ENCODE assay signal across 12 cellular contexts in genomic region chr10:102753724-102754123, GRCh38. TPM values are rescaled to one million over a fixed set of nuclear protein-coding genes. Genes with fewer than 3 reads are reported as not detected.
DNase-seq lines count a peak whose midpoint lies in the region; ATAC-seq, FAIRE-seq and TF ChIP-seq lines count a peak whose summit lies in the region.
"Had no signal": no experiment of that assay in that cellular context is flagged by ENCODE, and none has a peak within 500 bp of the region (broad histone marks: within the 10 kb centered on the region; RNA-seq: fewer than 3 reads in every experiment).

No MANE protein-coding gene starts in this region.

- H3K4me3 Mint-ChIP-seq in natural killer cell (no peak overlapping the region), progenitor cell of endocrine pancreas (ENCODE audit: low read depth) (no peak overlapping the region)
- no peak overlapping the region for H3K4me3 Mint-ChIP-seq in natural killer cell treated with Interleukin-12 subunit alpha and Interleukin-12 subunit beta and Interleukin-15 and Interleukin-18, amount 100 ng/mL, for 72 hours
- H3K4me3 Mint-ChIP-seq: activated T-cell treated with anti-CD3 and anti-CD28 coated beads, Interleukin-2, amount 50 U/mL, for 72 hours had no signal

- ATAC-seq in natural killer cell = no peak
- ATAC-seq in natural killer cell treated with Interleukin-12 subunit alpha and Interleukin-12 subunit beta and Interleukin-15 and Interleukin-18, amount 100 ng/mL, for 72 hours = no peak
- no peak for ATAC-seq in aorta (ENCODE audit: low FRiP score)

- peak overlapping the region; percentile 14 to 91 (median 75) for H3K27ac ChIP-seq in esophagus squamous epithelium
- peak overlapping the region; percentile 92 to 98 for H3K27ac ChIP-seq in aorta (ENCODE audit: low read depth in 1 of 2, low read length in 2 of 2)
- H3K27ac ChIP-seq: cardiac muscle cell had no signal

- WGBS in esophagus squamous epithelium, 2 donors = 63 to 89% methylated on average over 1 of the region's 1 CpG
- WGBS in aorta, 2 donors = 11 to 16% methylated on average over 1 of the region's 1 CpG

- TF ChIP-seq CTCF in natural killer cell (IDR thresholded peaks at IDR 0.05) = no peak
- no peak for TF ChIP-seq CTCF in esophagus squamous epithelium (IDR thresholded peaks at IDR 0.05)
- no peak for TF ChIP-seq CTCF in progenitor cell of endocrine pancreas (IDR thresholded peaks at IDR 0.05; ENCODE audit: unreplicated experiment)

- H3K36me3 ChIP-seq in esophagus squamous epithelium (peaks cover 0 to 18% (median 0%) of the 10 kb centered on the region in 3 donors), aorta (ENCODE audit: control insufficient read depth in 1 of 2, insufficient read depth in 2 of 2, low read length in 1 of 2) (no peaks in the 10 kb centered on the region)
- H3K36me3 ChIP-seq: cardiac muscle cell had no signal

- no peaks in the 10 kb centered on the region for H3K27me3 ChIP-seq in esophagus squamous epithelium
- no peaks in the 10 kb centered on the region for H3K27me3 ChIP-seq in aorta (ENCODE audit: control insufficient read depth in 1 of 2, insufficient read depth in 2 of 2, low read length in 1 of 2)
- H3K27me3 ChIP-seq: cardiac muscle cell had no signal

- H3K27me3 Mint-ChIP-seq in natural killer cell (ENCODE audit: low read depth in 2 of 2) (no peaks in the 10 kb centered on the region), progenitor cell of endocrine pancreas (no peaks in the 10 kb centered on the region)
- H3K27me3 Mint-ChIP-seq in natural killer cell treated with Interleukin-12 subunit alpha and Interleukin-12 subunit beta and Interleukin-15 and Interleukin-18, amount 100 ng/mL, for 72 hours = no peaks in the 10 kb centered on the region

- TF ChIP-seq POLR2A in esophagus squamous epithelium (IDR thresholded peaks at IDR 0.05) (no peak), H54 (IDR thresholded peaks at IDR 0.05; ENCODE audit: low read depth, low read length) (no peak)

- no peak overlapping the region for H3K4me3 ChIP-seq in esophagus squamous epithelium
- H3K4me3 ChIP-seq in aorta (ENCODE audit: low read length in 2 of 2) = no peak overlapping the region
- H3K4me3 ChIP-seq: cardiac muscle cell had no signal

- H3K4me1 Mint-ChIP-seq in natural killer cell (peaks cover 43 to 57% of the 10 kb centered on the region in 2 donors), progenitor cell of endocrine pancreas (ENCODE audit: low read depth) (peaks cover 8% of the 10 kb centered on the region)
- peaks cover 30 to 44% of the 10 kb centered on the region in 2 donors for H3K4me1 Mint-ChIP-seq in natural killer cell treated with Interleukin-12 subunit alpha and Interleukin-12 subunit beta and Interleukin-15 and Interleukin-18, amount 100 ng/mL, for 72 hours (ENCODE audit: low read depth in 2 of 2)

- H3K4me1 ChIP-seq in esophagus squamous epithelium = peaks cover 10 to 70% (median 24%) of the 10 kb centered on the region in 3 donors
- H3K4me1 ChIP-seq in aorta (ENCODE audit: control insufficient read depth in 1 of 2, insufficient read depth in 2 of 2, low read length in 2 of 2) = peaks cover 8 to 10% of the 10 kb centered on the region in 2 donors

- H3K9me3 Mint-ChIP-seq in natural killer cell (no peaks in the 10 kb centered on the region), progenitor cell of endocrine pancreas (ENCODE audit: low read depth) (no peaks in the 10 kb centered on the region)
- H3K9me3 Mint-ChIP-seq in natural killer cell treated with Interleukin-12 subunit alpha and Interleukin-12 subunit beta and Interleukin-15 and Interleukin-18, amount 100 ng/mL, for 72 hours = no peaks in the 10 kb centered on the region
- H3K9me3 Mint-ChIP-seq: activated T-cell treated with anti-CD3 and anti-CD28 coated beads, Interleukin-2, amount 50 U/mL, for 72 hours had no signal

- H3K27ac Mint-ChIP-seq in natural killer cell (peak overlapping the region; percentile 74 to 79), progenitor cell of endocrine pancreas (peak overlapping the region; percentile 35)
- H3K27ac Mint-ChIP-seq in natural killer cell treated with Interleukin-12 subunit alpha and Interleukin-12 subunit beta and Interleukin-15 and Interleukin-18, amount 100 ng/mL, for 72 hours = peak overlapping the region in 1 of 2 donors; percentile 37
- H3K27ac Mint-ChIP-seq: activated T-cell treated with anti-CD3 and anti-CD28 coated beads, Interleukin-2, amount 50 U/mL, for 72 hours had no signal

- no peak for FAIRE-seq in H54 (lab: Jason Lieb, UNC)

- no peaks in the 10 kb centered on the region for H3K9me3 ChIP-seq in esophagus squamous epithelium
- H3K9me3 ChIP-seq in aorta (ENCODE audit: control insufficient read depth, low read length) = no peaks in the 10 kb centered on the region

- intact Hi-C loops in natural killer cell (cut with micrococcal nuclease) (no loop called here), esophagus squamous epithelium (cut with DNase I) (loop anchor here (10.0 kb wide), 1 partner anchor 51 kb away; no protein-coding TSS in a partner anchor), aorta (cut with DNase I) (loop anchor here in 1 of 2 donors (5.0 kb wide), 1 partner anchor 64 kb away; no protein-coding TSS in a partner anchor)

- H3K36me3 Mint-ChIP-seq in natural killer cell = no peaks in the 10 kb centered on the region
- no peaks in the 10 kb centered on the region for H3K36me3 Mint-ChIP-seq in natural killer cell treated with Interleukin-12 subunit alpha and Interleukin-12 subunit beta and Interleukin-15 and Interleukin-18, amount 100 ng/mL, for 72 hours
- H3K36me3 Mint-ChIP-seq in progenitor cell of endocrine pancreas (ENCODE audit: insufficient read depth) = no peaks in the 10 kb centered on the region

- DNase-seq in natural killer cell (no peak), esophagus squamous epithelium (lab: John Stamatoyannopoulos, UW) (no peak), progenitor cell of endocrine pancreas (ENCODE audit: low spot score, unreplicated experiment) (no peak), aorta (no peak), H54 (ENCODE audit: insufficient read length, low spot score) (no peak), HPDE6-E6E7 (ENCODE audit: extremely low spot score) (no peak)
- DNase-seq in natural killer cell treated with Interleukin-12 subunit alpha and Interleukin-12 subunit beta and Interleukin-15 and Interleukin-18, amount 100 ng/mL, for 72 hours (ENCODE audit: low spot score) = no peak
- DNase-seq in stimulated activated CD4-positive, alpha-beta T cell treated with anti-CD3 and anti-CD28 coated beads, Interleukin-2, amount 100 ng/mL, for 48 hours = no peak
- DNase-seq: NCI-H446, posterior cingulate gyrus had no signal

RNA-seq across cellular contexts. Expression of gene WBP1L, which starts 10.0 kb away (rescaled TPM):
- total RNA-seq in natural killer cell (10 to 100 TPM; 34.6 to 48.4 (median 47.9) TPM), esophagus squamous epithelium (10 to 100 TPM; 40.6 to 61.4 (median 49.1) TPM), progenitor cell of endocrine pancreas (29.9 and 30.7 TPM in 2 replicates), aorta (10 to 100 TPM; 81.1 to 84.7 TPM)
- 10 to 100 TPM; 21.0 to 33.1 TPM for total RNA-seq in natural killer cell treated with Interleukin-12 subunit alpha and Interleukin-12 subunit beta and Interleukin-15 and Interleukin-18, amount 100 ng/mL, for 72 hours
- polyA plus RNA-seq in aorta = 10 to 100 TPM; 22.4 to 41.7 TPM

RNA-seq across cellular contexts. Expression of gene SFXN2, which starts 39.3 kb away (rescaled TPM):
- 1 to 10 TPM; 4.8 to 8.0 (median 5.1) TPM for total RNA-seq in natural killer cell
- total RNA-seq in natural killer cell treated with Interleukin-12 subunit alpha and Interleukin-12 subunit beta and Interleukin-15 and Interleukin-18, amount 100 ng/mL, for 72 hours = 10 to 100 TPM; 13.2 to 39.6 TPM
- total RNA-seq in esophagus squamous epithelium = 1 to 10 TPM; 1.4 to 7.8 (median 3.6) TPM
- total RNA-seq in progenitor cell of endocrine pancreas = 33.9 and 34.2 TPM in 2 replicates
- 1 to 10 TPM; 5.1 to 8.3 TPM for total RNA-seq in aorta
- 1 to 10 TPM; 3.2 to 3.5 TPM for polyA plus RNA-seq in aorta

RNA-seq across cellular contexts. Expression of gene ARL3, which starts 39.5 kb away (rescaled TPM):
- total RNA-seq in natural killer cell = 1 to 10 TPM; 1.4 to 1.7 (median 1.5) TPM
- 1 to 10 TPM; 3.0 to 4.5 TPM for total RNA-seq in natural killer cell treated with Interleukin-12 subunit alpha and Interleukin-12 subunit beta and Interleukin-15 and Interleukin-18, amount 100 ng/mL, for 72 hours
- 1 to 10 TPM in 3 of 4 donors, under 1 TPM in 1; 0.87 to 5.0 (median 2.2) TPM for total RNA-seq in esophagus squamous epithelium
- total RNA-seq in progenitor cell of endocrine pancreas = 24.9 and 25.0 TPM in 2 replicates
- 1 to 10 TPM; 8.2 to 8.6 TPM for total RNA-seq in aorta
- 10 to 100 TPM; 17.3 to 18.9 TPM for polyA plus RNA-seq in aorta
